ENCODE assay signal across 14 cellular contexts in the genomic region with DNA sequence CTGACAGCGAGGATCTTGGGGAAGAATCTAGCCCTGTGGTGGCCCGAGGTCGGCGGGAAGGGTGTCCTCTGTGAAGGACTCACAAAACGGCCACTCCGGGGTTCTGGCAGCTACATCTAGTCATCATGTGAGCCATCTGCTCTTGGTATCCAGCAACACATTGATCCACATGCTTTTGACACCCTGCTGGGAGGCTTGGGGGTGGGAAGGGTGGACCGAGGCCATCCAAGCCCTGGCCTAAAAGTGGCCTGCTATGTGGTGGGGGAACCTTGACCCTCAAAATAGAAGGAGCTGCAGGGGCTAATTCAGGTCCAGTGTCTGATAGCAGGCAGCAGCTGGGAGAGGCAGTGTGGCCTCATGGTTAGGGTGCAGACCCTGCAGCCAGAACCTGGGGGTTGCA.
A peak's percentile ranks its signal among the peaks of the same experiment; 100 is the strongest.
DNase-seq lines count a peak whose midpoint lies in the region; ATAC-seq and TF ChIP-seq lines count a peak whose summit lies in the region.
"Had no signal": no experiment of that assay in that cellular context is flagged by ENCODE, and none has a peak within 500 bp of the region (broad histone marks: within the 10 kb centered on the region; RNA-seq: fewer than 3 reads in every experiment).

No MANE protein-coding gene starts in this region.

- CTCF ChIA-PET in HCT116 (lab: Charles Lee) (no interaction called here), RWPE1 (lab: Yijun Ruan, JAX) (interaction anchor here (0.6 kb wide), 1 partner anchor 45 kb away, joined by 4 read pairs; no protein-coding TSS in a partner anchor)

- H4K20me1 ChIP-seq in HCT116 (ENCODE audit: insufficient read depth) (no peaks in the 10 kb centered on the region), osteoblast (ENCODE audit: insufficient read depth, low read length) (no peaks in the 10 kb centered on the region)
- H4K20me1 ChIP-seq: BLaER1 treated with 17β-estradiol and CSF1 and Interleukin-3, amounts not matched to agents 10 nM and 100 nM had no signal

- H3K27me3 Mint-ChIP-seq in naive thymus-derived CD8-positive, alpha-beta T cell, result peaks cover 0 to 32% (median 7%) of the 10 kb centered on the region in 5 donors

- DNase-seq in HCT116 (ENCODE audit: low read depth, low spot score) (no peak), RWPE1 (ENCODE audit: low spot score) (no peak), kidney tubule cell (ENCODE audit: low spot score) (peak; percentile 9), osteoblast (ENCODE audit: insufficient read length, low spot score, missing footprints) (peak; percentile 41), HT-29 (ENCODE audit: low spot score) (no peak)
- DNase-seq in naive thymus-derived CD8-positive, alpha-beta T cell, result no peak
- DNase-seq: Calu3; CD8-positive, alpha-beta T cell; KBM-7 had no signal

- no peak overlapping the region for H2AFZ ChIP-seq in HCT116 (ENCODE audit: low read depth, low read length, poor library complexity, severe bottlenecking)
- H2AFZ ChIP-seq in osteoblast (ENCODE audit: low read length), result no peak overlapping the region
- H2AFZ ChIP-seq: GM23338 had no signal

- POLR2A ChIA-PET in HCT116 (lab: Charles Lee), result no interaction called here
- POLR2A ChIA-PET in RWPE1 (lab: Yijun Ruan, JAX; ENCODE audit: low non-redundant PET), result no interaction called here
- POLR2A ChIA-PET in naive thymus-derived CD8-positive, alpha-beta T cell (lab: Charles Lee), result no interaction called here

- no peaks in the 10 kb centered on the region for H3K9me2 ChIP-seq in HCT116 (ENCODE audit: insufficient read depth)

- H3K27me3 ChIP-seq in HCT116 (ENCODE audit: insufficient read depth, low read length) (peaks cover 4% of the 10 kb centered on the region), osteoblast (ENCODE audit: insufficient read depth, low read length) (peaks cover 5% of the 10 kb centered on the region)
- H3K27me3 ChIP-seq: BLaER1 treated with 17β-estradiol and CSF1 and Interleukin-3, amounts not matched to agents 10 nM and 100 nM had no signal

- H3K4me3 Mint-ChIP-seq in naive thymus-derived CD8-positive, alpha-beta T cell, result no peak overlapping the region
- H3K4me3 Mint-ChIP-seq: B cell; CD8-positive, alpha-beta T cell; GM23338 had no signal

- H3K36me3 ChIP-seq in HCT116 (ENCODE audit: control insufficient read depth in 1 of 2, insufficient read depth in 2 of 2, low read length in 2 of 2) (no peaks in the 10 kb centered on the region), osteoblast (ENCODE audit: insufficient read depth, low read length) (no peaks in the 10 kb centered on the region)
- H3K36me3 ChIP-seq: BLaER1 treated with 17β-estradiol and CSF1 and Interleukin-3, amounts not matched to agents 10 nM and 100 nM had no signal

- H3K27ac ChIP-seq in HCT116 (ENCODE audit: low read depth, low read length), result no peak overlapping the region
- H3K27ac ChIP-seq in RWPE1, result peak overlapping the region; percentile 54
- no peak overlapping the region for H3K27ac ChIP-seq in osteoblast (ENCODE audit: low read depth, low read length)
- H3K27ac ChIP-seq: BLaER1 treated with 17β-estradiol and CSF1 and Interleukin-3, amounts not matched to agents 10 nM and 100 nM had no signal

- H3K27ac Mint-ChIP-seq in naive thymus-derived CD8-positive, alpha-beta T cell, result no peak overlapping the region
- H3K27ac Mint-ChIP-seq: B cell; CD8-positive, alpha-beta T cell; GM23338; IgD-negative memory B cell had no signal

- intact Hi-C loops in HCT116 (cut with micrococcal nuclease), result no loop called here

- H3K4me3 ChIP-seq in HCT116 (replicated peaks in 1 of 2; ENCODE audit: low read depth in 1 of 2, low read length in 2 of 2), result no peak overlapping the region
- no peak overlapping the region for H3K4me3 ChIP-seq in osteoblast (ENCODE audit: insufficient read depth, low read length)
- H3K4me3 ChIP-seq: BLaER1 treated with 17β-estradiol and CSF1 and Interleukin-3, amounts not matched to agents 10 nM and 100 nM; GM23338 had no signal

- no peaks in the 10 kb centered on the region for H3K36me3 Mint-ChIP-seq in naive thymus-derived CD8-positive, alpha-beta T cell
- H3K36me3 Mint-ChIP-seq: CD8-positive, alpha-beta T cell had no signal

- no peak for TF ChIP-seq POLR2A in HCT116 (IDR thresholded peaks at IDR 0.05; ENCODE audit: borderline replicate concordance, extremely low read depth, insufficient read depth, insufficient read length)

- RAD21 ChIA-PET in HCT116 (lab: Charles Lee; ENCODE audit: low non-redundant PET in 1 of 2, low total read pairs in 2 of 2, uncharacterized antibody in 2 of 2, unreplicated experiment in 2 of 2), result no interaction called here

- H3K9ac ChIP-seq in HCT116 (ENCODE audit: low read length), result no peak overlapping the region
- H3K9ac ChIP-seq: BLaER1 treated with 17β-estradiol and CSF1 and Interleukin-3, amounts not matched to agents 10 nM and 100 nM had no signal

- H3K79me2 ChIP-seq in HCT116 (ENCODE audit: insufficient read depth, low read length) (no peaks in the 10 kb centered on the region), osteoblast (ENCODE audit: insufficient read depth, low read length) (no peaks in the 10 kb centered on the region)

- no peak for TF ChIP-seq RAD21 in HCT116 (IDR thresholded peaks at IDR 0.05; ENCODE audit: low read depth)

- H3K9me3 ChIP-seq in HCT116 (ENCODE audit: control insufficient read depth in 1 of 2, insufficient read depth in 1 of 2, low read depth in 1 of 2, low read length in 2 of 2), result no peaks in the 10 kb centered on the region
- H3K9me3 ChIP-seq in osteoblast (ENCODE audit: low read depth, low read length), result no peaks in the 10 kb centered on the region
- H3K9me3 ChIP-seq: BLaER1 treated with 17β-estradiol and CSF1 and Interleukin-3, amounts not matched to agents 10 nM and 100 nM had no signal

- no peak for TF ChIP-seq CTCF in HCT116 (IDR thresholded peaks at IDR 0.05 in 2 of 3, conservative IDR thresholded peaks at IDR 0.05 in 1 of 3; ENCODE audit: borderline replicate concordance in 1 of 3, insufficient read depth in 1 of 3, low read depth in 2 of 3, low read length in 2 of 3)
- TF ChIP-seq CTCF in RWPE1 (conservative IDR thresholded peaks at IDR 0.05; ENCODE audit: low read depth), result no peak
- TF ChIP-seq CTCF in osteoblast (IDR thresholded peaks at IDR 0.05; ENCODE audit: extremely low read depth, low read depth, low read length), result no peak

- no peaks in the 10 kb centered on the region for H3K9me3 Mint-ChIP-seq in naive thymus-derived CD8-positive, alpha-beta T cell
- H3K9me3 Mint-ChIP-seq: CD8-positive, alpha-beta T cell; GM23338; IgD-negative memory B cell had no signal

- H3K4me1 ChIP-seq in HCT116 (ENCODE audit: control insufficient read depth in 1 of 2, insufficient read depth in 2 of 2, low read length in 2 of 2), result peaks cover 13 to 37% of the 10 kb centered on the region in 2 experiments; a peak in 3 of 4 replicates
- H3K4me1 ChIP-seq in osteoblast (ENCODE audit: insufficient read depth, low read length), result no peaks in the 10 kb centered on the region

- H3K4me1 Mint-ChIP-seq in naive thymus-derived CD8-positive, alpha-beta T cell, result peaks cover 0 to 4% (median under 1%) of the 10 kb centered on the region in 4 donors
- H3K4me1 Mint-ChIP-seq: B cell, IgD-negative memory B cell had no signal

- no peak for ATAC-seq in HCT116
- ATAC-seq in SK-N-SH treated with all-trans-retinoic acid at 6 μM for 48 hours, result no peak
- ATAC-seq in naive thymus-derived CD8-positive, alpha-beta T cell, result no peak
- ATAC-seq: CD8-positive, alpha-beta T cell; GM23338 had no signal

- H3K4me2 ChIP-seq in HCT116 (ENCODE audit: low read length) (0 out of 2 replicates have a peak overlapping the region, but pooled peaks have one; percentile 35), osteoblast (ENCODE audit: insufficient read depth, low read length) (no peak overlapping the region)
- H3K4me2 ChIP-seq: BLaER1 treated with 17β-estradiol and CSF1 and Interleukin-3, amounts not matched to agents 10 nM and 100 nM; GM23338 had no signal

- BruUV-seq in HCT116 (replicated peaks; lab: Mats Ljungman, UMichigan), result no TSS peak

TF ChIP-seq in HCT116, 20 proteins besides CTCF, POLR2A, EP300 and RAD21:
- TF ChIP-seq, protein P1, sequence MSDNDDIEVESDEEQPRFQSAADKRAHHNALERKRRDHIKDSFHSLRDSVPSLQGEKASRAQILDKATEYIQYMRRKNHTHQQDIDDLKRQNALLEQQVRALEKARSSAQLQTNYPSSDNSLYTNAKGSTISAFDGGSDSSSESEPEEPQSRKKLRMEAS (IDR thresholded peaks at IDR 0.05), result no peak

TF ChIP-seq in SK-N-SH treated with all-trans-retinoic acid at 6 μM for 48 hours, 23 proteins besides CTCF, POLR2A, EP300 and RAD21:
- TF ChIP-seq, protein P2, sequence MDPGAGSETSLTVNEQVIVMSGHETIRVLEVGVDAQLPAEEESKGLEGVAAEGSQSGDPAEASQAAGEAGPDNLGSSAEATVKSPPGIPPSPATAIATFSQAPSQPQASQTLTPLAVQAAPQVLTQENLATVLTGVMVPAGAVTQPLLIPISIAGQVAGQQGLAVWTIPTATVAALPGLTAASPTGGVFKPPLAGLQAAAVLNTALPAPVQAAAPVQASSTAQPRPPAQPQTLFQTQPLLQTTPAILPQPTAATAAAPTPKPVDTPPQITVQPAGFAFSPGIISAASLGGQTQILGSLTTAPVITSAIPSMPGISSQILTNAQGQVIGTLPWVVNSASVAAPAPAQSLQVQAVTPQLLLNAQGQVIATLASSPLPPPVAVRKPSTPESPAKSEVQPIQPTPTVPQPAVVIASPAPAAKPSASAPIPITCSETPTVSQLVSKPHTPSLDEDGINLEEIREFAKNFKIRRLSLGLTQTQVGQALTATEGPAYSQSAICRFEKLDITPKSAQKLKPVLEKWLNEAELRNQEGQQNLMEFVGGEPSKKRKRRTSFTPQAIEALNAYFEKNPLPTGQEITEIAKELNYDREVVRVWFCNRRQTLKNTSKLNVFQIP (CRISPR knock-in tag; IDR thresholded peaks at IDR 0.05; ENCODE audit: borderline replicate concordance, low read depth), result no peak
- TF ChIP-seq ZFP30 (CRISPR knock-in tag; IDR thresholded peaks at IDR 0.05) (no peak), BACH2 (CRISPR knock-in tag; IDR thresholded peaks at IDR 0.05; ENCODE audit: borderline replicate concordance) (no peak), TOX (CRISPR knock-in tag; IDR thresholded peaks at IDR 0.05; ENCODE audit: borderline replicate concordance) (no peak), ARNTL (CRISPR knock-in tag; IDR thresholded peaks at IDR 0.05; ENCODE audit: borderline replicate concordance, low read depth) (no peak), SNAI2 (CRISPR knock-in tag; IDR thresholded peaks at IDR 0.05) (no peak)
- TF ChIP-seq, protein P3, sequence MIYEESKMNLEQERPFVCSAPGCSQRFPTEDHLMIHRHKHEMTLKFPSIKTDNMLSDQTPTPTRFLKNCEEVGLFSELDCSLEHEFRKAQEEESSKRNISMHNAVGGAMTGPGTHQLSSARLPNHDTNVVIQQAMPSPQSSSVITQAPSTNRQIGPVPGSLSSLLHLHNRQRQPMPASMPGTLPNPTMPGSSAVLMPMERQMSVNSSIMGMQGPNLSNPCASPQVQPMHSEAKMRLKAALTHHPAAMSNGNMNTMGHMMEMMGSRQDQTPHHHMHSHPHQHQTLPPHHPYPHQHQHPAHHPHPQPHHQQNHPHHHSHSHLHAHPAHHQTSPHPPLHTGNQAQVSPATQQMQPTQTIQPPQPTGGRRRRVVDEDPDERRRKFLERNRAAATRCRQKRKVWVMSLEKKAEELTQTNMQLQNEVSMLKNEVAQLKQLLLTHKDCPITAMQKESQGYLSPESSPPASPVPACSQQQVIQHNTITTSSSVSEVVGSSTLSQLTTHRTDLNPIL (CRISPR knock-in tag; IDR thresholded peaks at IDR 0.05; ENCODE audit: low read depth), result no peak

Comparison
In these comparisons a context has a peak if more than half of its experiments do, and no peak if none do; other contexts are left out.
1. DNase-seq: peak in kidney tubule cell (single experiment) and osteoblast (single experiment); none in HCT116 (single experiment), RWPE1 (single experiment), HT-29 (single experiment) and naive thymus-derived CD8-positive, alpha-beta T cell (0 of 10).